Comparison of ENCODE assay signal across 21 cellular contexts in genomic region chr4:78100060-78100459, GRCh38. TPM values are rescaled to one million over a fixed set of nuclear protein-coding genes. Genes with fewer than 3 reads are reported as not detected.
DNase-seq lines count a peak whose midpoint lies in the region; ATAC-seq and TF ChIP-seq lines count a peak whose summit lies in the region.
"Had no signal": no experiment of that assay in that cellular context is flagged by ENCODE, and none has a peak within 500 bp of the region (broad histone marks: within the 10 kb centered on the region; RNA-seq: fewer than 3 reads in every experiment).

No MANE protein-coding gene starts in this region.

- H3K14ac ChIP-seq in H9 (ENCODE audit: insufficient read depth, low read length), result no peak overlapping the region

- H3K36me3 Mint-ChIP-seq in H9 (ENCODE audit: insufficient read depth in 1 of 3, low read depth in 3 of 3), result peaks cover 40 to 72% (median 61%) of the 10 kb centered on the region in 3 experiments
- H3K36me3 Mint-ChIP-seq in chondrocyte (ENCODE audit: low read depth), result no peaks in the 10 kb centered on the region
- H3K36me3 Mint-ChIP-seq: activated naive CD8-positive, alpha-beta T cell treated with anti-CD3 and anti-CD28 coated beads for 36 hours; T-cell had no signal

- H3K9me3 ChIP-seq in H9 (ENCODE audit: control insufficient read depth, low read depth, low read length), result no peaks in the 10 kb centered on the region
- H3K9me3 ChIP-seq in lung (ENCODE audit: control insufficient read depth in 2 of 2, insufficient read depth in 1 of 2, low read length in 1 of 2), result no peaks in the 10 kb centered on the region

- no peaks in the 10 kb centered on the region for H3K27me3 Mint-ChIP-seq in H9 (ENCODE audit: low read depth)
- H3K27me3 Mint-ChIP-seq in chondrocyte (ENCODE audit: low read depth), result no peaks in the 10 kb centered on the region

- in situ Hi-C loops in KBM-7 (cut with MboI; ENCODE audit: low pct_unique_long_range_greater_than_20kb, low sequenced_read_pairs), result no loop called here

- no peak overlapping the region for H3K23ac ChIP-seq in H9 (ENCODE audit: insufficient read length, low read depth, low read length)

- H2BK12ac ChIP-seq in H9 (ENCODE audit: insufficient read length, low read depth, low read length), result no peak overlapping the region

- DNase-seq in H9, result no peak
- DNase-seq in chondrocyte (ENCODE audit: low spot score), result no peak
- no peak for DNase-seq in lung (ENCODE audit: low spot score)
- peak; percentile 72 for DNase-seq in stromal cell of bone marrow (ENCODE audit: low read depth)
- DNase-seq in KBM-7, result no peak
- DNase-seq in NCI-H1694 (lab: John Stamatoyannopoulos, UW), result no peak
- no peak for DNase-seq in NCI-H2171 treated with DMSO at 0.1 percent for 48 hours (lab: John Stamatoyannopoulos, UW)
- DNase-seq: activated CD4-positive, alpha-beta T cell treated with anti-CD3 and anti-CD28 coated beads for 48 hours; activated naive CD8-positive, alpha-beta T cell treated with anti-CD3 and anti-CD28 coated beads for 36 hours; brain microvascular endothelial cell; Caco-2; mesendoderm; NCI-H1694 treated with DMSO at 0.1 percent for 48 hours; NCI-H226; NCI-H774; SHP77; spleen; stimulated activated CD4-positive, alpha-beta T cell treated with anti-CD3 and anti-CD28 coated beads, Interleukin-4, amount 100 ng/mL, for 4 hours; stomach; T-cell had no signal

- no peak overlapping the region for H2BK120ac ChIP-seq in H9 (ENCODE audit: low read depth, low read length, poor library complexity, severe bottlenecking)

- no peaks in the 10 kb centered on the region for H4K20me1 ChIP-seq in H9 (ENCODE audit: control insufficient read depth, insufficient read depth, insufficient read length)

- H3K27ac Mint-ChIP-seq in H9, result peak overlapping the region in 2 of 3 experiments; percentile 29 to 97; a peak in 4 of 7 replicates
- H3K27ac Mint-ChIP-seq in chondrocyte (ENCODE audit: unreplicated experiment), result peak overlapping the region; percentile 77
- H3K27ac Mint-ChIP-seq: activated naive CD8-positive, alpha-beta T cell treated with anti-CD3 and anti-CD28 coated beads for 36 hours; activated T-helper 2 cell treated with anti-CD3 and anti-CD28 coated beads, Interferon-gamma antibody, Interleukin-2, Interleukin-4, amounts not matched to agents 10 μg/mL and 5 μg/mL and 100 μg/mL, durations not matched to agents 14 hours and 24 hours and 36 hours; T-cell had no signal

- H2BK5ac ChIP-seq in H9 (ENCODE audit: insufficient read length, low read length), result no peak overlapping the region

- H3K36me3 ChIP-seq in lung (ENCODE audit: control insufficient read depth in 2 of 2, insufficient read depth in 2 of 2, low read length in 2 of 2), result no peaks in the 10 kb centered on the region
- H3K36me3 ChIP-seq: brain microvascular endothelial cell, spleen, stomach had no signal

- H4K5ac ChIP-seq in H9 (ENCODE audit: insufficient read length, low read depth, low read length), result no peak overlapping the region

- no peaks in the 10 kb centered on the region; the same call in 1 of the 2 replicates for H3K4me1 ChIP-seq in H9 (ENCODE audit: insufficient read depth, low read length)
- peaks cover 0 to 5% of the 10 kb centered on the region in 2 donors for H3K4me1 ChIP-seq in lung (ENCODE audit: control insufficient read depth in 2 of 2, insufficient read depth in 2 of 2, low read length in 2 of 2)
- H3K4me1 ChIP-seq: Caco-2, spleen, stomach had no signal

- no peak overlapping the region for H3K4me3 ChIP-seq in lung
- H3K4me3 ChIP-seq: spleen, stomach had no signal

- no peak overlapping the region for H3T11ph ChIP-seq in H9 (ENCODE audit: low read length)

- no peaks in the 10 kb centered on the region for H3K79me2 ChIP-seq in H9 (ENCODE audit: insufficient read depth, low read length)

- no peaks in the 10 kb centered on the region for H3K23me2 ChIP-seq in H9 (ENCODE audit: insufficient read length, low read depth, low read length, poor library complexity, severe bottlenecking)

- H2BK20ac ChIP-seq in H9 (ENCODE audit: low read depth, low read length, poor library complexity, severe bottlenecking), result no peak overlapping the region

- no peak overlapping the region for H3K4ac ChIP-seq in H9 (ENCODE audit: low read depth, low read length)

- H3K9me3 Mint-ChIP-seq in H9 (peaks cover 35 to 40% of the 10 kb centered on the region in 2 experiments), chondrocyte (ENCODE audit: low read depth) (peaks cover 3% of the 10 kb centered on the region)
- H3K9me3 Mint-ChIP-seq: activated T-helper 2 cell treated with anti-CD3 and anti-CD28 coated beads, Interferon-gamma antibody, Interleukin-2, Interleukin-4, amounts not matched to agents 10 μg/mL and 5 μg/mL and 100 μg/mL, durations not matched to agents 14 hours and 24 hours and 36 hours had no signal

- TF ChIP-seq CTCF in H9 (conservative IDR thresholded peaks at IDR 0.05) (no peak), chondrocyte (IDR thresholded peaks at IDR 0.05) (no peak), lung (IDR thresholded peaks at IDR 0.05; ENCODE audit: control extremely low read depth, extremely low read depth) (no peak)

- no peak overlapping the region for H2AK5ac ChIP-seq in H9 (ENCODE audit: insufficient read length, low read length)

- H4K91ac ChIP-seq in H9 (ENCODE audit: insufficient read length, low read depth, low read length), result no peak overlapping the region

- no peaks in the 10 kb centered on the region for H3K27me3 ChIP-seq in H9 (ENCODE audit: insufficient read depth, low read length)
- no peaks in the 10 kb centered on the region for H3K27me3 ChIP-seq in lung (ENCODE audit: control insufficient read depth, insufficient read depth)
- H3K27me3 ChIP-seq: brain microvascular endothelial cell, spleen, stomach had no signal

- ATAC-seq in lung (ENCODE audit: insufficient read depth, low FRiP score), result peak; percentile 70
- ATAC-seq: T-cell had no signal

- no peak overlapping the region for H2AFZ ChIP-seq in H9 (ENCODE audit: low read length)

- no peak overlapping the region for H3K18ac ChIP-seq in H9 (ENCODE audit: insufficient read length, low read depth, low read length)

- no peak overlapping the region for H4K8ac ChIP-seq in H9 (replicated peaks; ENCODE audit: insufficient read length, low read depth, low read length)

- peaks cover 6 to 7% of the 10 kb centered on the region in 2 experiments for H3K4me1 Mint-ChIP-seq in H9
- H3K4me1 Mint-ChIP-seq in chondrocyte (ENCODE audit: low read depth), result peaks cover 18% of the 10 kb centered on the region
- H3K4me1 Mint-ChIP-seq: activated naive CD8-positive, alpha-beta T cell treated with anti-CD3 and anti-CD28 coated beads for 36 hours; T-cell had no signal

- H3K9ac ChIP-seq in H9 (ENCODE audit: extremely low read depth, insufficient read length, low read length), result no peak overlapping the region

- H2BK15ac ChIP-seq in H9 (ENCODE audit: low read depth, low read length), result no peak overlapping the region

- H3K4me3 Mint-ChIP-seq in H9, result no peak overlapping the region
- no peak overlapping the region for H3K4me3 Mint-ChIP-seq in chondrocyte (ENCODE audit: unreplicated experiment)
- H3K4me3 Mint-ChIP-seq: activated naive CD8-positive, alpha-beta T cell treated with anti-CD3 and anti-CD28 coated beads for 36 hours; T-cell had no signal

- peaks cover 2% of the 10 kb centered on the region for H3K79me1 ChIP-seq in H9 (ENCODE audit: insufficient read depth, low read depth, low read length, poor library complexity, severe bottlenecking)

- no peak overlapping the region for H3K4me2 ChIP-seq in H9 (ENCODE audit: insufficient read depth, insufficient read length, low read length)

- H3K56ac ChIP-seq in H9 (ENCODE audit: insufficient read length, low read depth, low read length), result no peak overlapping the region

- H3K27ac ChIP-seq in H9 (ENCODE audit: insufficient read length, low read depth, low read length) (no peak overlapping the region), lung (ENCODE audit: low read depth in 1 of 2, low read length in 1 of 2) (no peak overlapping the region)
- H3K27ac ChIP-seq: brain microvascular endothelial cell, spleen, stomach had no signal

RNA-seq across cellular contexts. Expression of gene FRAS1, which starts 42.9 kb away (rescaled TPM):
- total RNA-seq in H9 (2021) (50.3 and 58.5 TPM in 2 replicates), chondrocyte (6.8 to 18.9 TPM (median 18.0 TPM) in 3 replicates), lung (10 to 100 TPM; 12.2 to 53.8 TPM)
- polyA plus RNA-seq in lung, result 1 to 10 TPM in 1 of 2 donors, under 1 TPM in 1; 0.45 to 1.7 TPM
- total RNA-seq: activated T-helper 2 cell treated with anti-CD3 and anti-CD28 coated beads, Interferon-gamma antibody, Interleukin-2, Interleukin-4, amounts not matched to agents 10 μg/mL and 5 μg/mL and 100 μg/mL, durations not matched to agents 14 hours and 24 hours and 36 hours had no signal
